14 cellular contexts compared by ENCODE assay signal in genomic region chr6:159745081-159745480, GRCh38. TPM values are rescaled to one million over a fixed set of nuclear protein-coding genes. Genes with fewer than 3 reads are reported as not detected.
DNase-seq lines count a peak whose midpoint lies in the region; ATAC-seq and TF ChIP-seq lines count a peak whose summit lies in the region.
"Had no signal": no experiment of that assay in that cellular context is flagged by ENCODE, and none has a peak within 500 bp of the region (broad histone marks: within the 10 kb centered on the region; RNA-seq: fewer than 3 reads in every experiment).

No MANE protein-coding gene starts in this region.

- peaks cover 4% of the 10 kb centered on the region for H3K4me1 Mint-ChIP-seq in stimulated activated naive CD8-positive, alpha-beta T cell treated with anti-CD3 and anti-CD28 coated beads, Interleukin-15, Interleukin-2, amounts not matched to agents 100 ng/mL and 50 ng/mL, for 24 hours (ENCODE audit: low read depth)
- H3K4me1 Mint-ChIP-seq in activated naive CD8-positive, alpha-beta T cell treated with anti-CD3 and anti-CD28 coated beads, Interleukin-2, amount 50 U/mL, for 24 hours = peaks cover 2% of the 10 kb centered on the region
- H3K4me1 Mint-ChIP-seq in naive thymus-derived CD8-positive, alpha-beta T cell = peaks cover 11 to 28% (median 17%) of the 10 kb centered on the region in 4 donors
- H3K4me1 Mint-ChIP-seq in type B pancreatic cell (ENCODE audit: unreplicated experiment) = peaks cover 4% of the 10 kb centered on the region

- no peak for DNase-seq in stimulated activated naive CD8-positive, alpha-beta T cell treated with anti-CD3 and anti-CD28 coated beads, Interleukin-15, Interleukin-2, amounts not matched to agents 100 U/mL and 50 U/mL, for 24 hours
- no peak for DNase-seq in activated naive CD8-positive, alpha-beta T cell treated with anti-CD3 and anti-CD28 coated beads, Interleukin-2, amount 50 U/mL, for 24 hours
- no peak for DNase-seq in naive thymus-derived CD8-positive, alpha-beta T cell
- DNase-seq in type B pancreatic cell (ENCODE audit: extremely low spot score, unreplicated experiment) = no peak
- no peak for DNase-seq in HUDEP-2 (lab: John Stamatoyannopoulos, UW; ENCODE audit: unreplicated experiment in 76 of 76)
- no peak for DNase-seq in RKO (ENCODE audit: low spot score)
- DNase-seq: DMS153, EL, MG63, NCI-H1105, NCI-H187 treated with DMSO at 0.1 percent for 48 hours, NCI-H446 had no signal

- no peak for ATAC-seq in stimulated activated naive CD8-positive, alpha-beta T cell treated with anti-CD3 and anti-CD28 coated beads, Interleukin-15, Interleukin-2, amounts not matched to agents 100 U/mL and 50 U/mL, for 24 hours
- ATAC-seq in activated naive CD8-positive, alpha-beta T cell treated with anti-CD3 and anti-CD28 coated beads, Interleukin-2, amount 50 U/mL, for 24 hours = no peak
- ATAC-seq in naive thymus-derived CD8-positive, alpha-beta T cell = no peak
- ATAC-seq in GM19455 (IDR thresholded peaks at IDR 0.05; ENCODE audit: unreplicated experiment) = no peak

- peak overlapping the region; percentile 63 for H3K27ac Mint-ChIP-seq in stimulated activated naive CD8-positive, alpha-beta T cell treated with anti-CD3 and anti-CD28 coated beads, Interleukin-15, Interleukin-2, amounts not matched to agents 100 ng/mL and 50 ng/mL, for 24 hours
- H3K27ac Mint-ChIP-seq in activated naive CD8-positive, alpha-beta T cell treated with anti-CD3 and anti-CD28 coated beads, Interleukin-2, amount 50 U/mL, for 24 hours = peak overlapping the region; percentile 54
- H3K27ac Mint-ChIP-seq in naive thymus-derived CD8-positive, alpha-beta T cell = peak overlapping the region in 9 of 10 donors; percentile 11 to 74 (median 69)
- H3K27ac Mint-ChIP-seq in type B pancreatic cell = peak overlapping the region; percentile 6

- no peak for TF ChIP-seq CTCF in type B pancreatic cell (conservative IDR thresholded peaks at IDR 0.05)

- no peaks in the 10 kb centered on the region for H3K9me3 Mint-ChIP-seq in stimulated activated naive CD8-positive, alpha-beta T cell treated with anti-CD3 and anti-CD28 coated beads, Interleukin-15, Interleukin-2, amounts not matched to agents 100 ng/mL and 50 ng/mL, for 24 hours
- H3K9me3 Mint-ChIP-seq in activated naive CD8-positive, alpha-beta T cell treated with anti-CD3 and anti-CD28 coated beads, Interleukin-2, amount 50 U/mL, for 24 hours = no peaks in the 10 kb centered on the region
- H3K9me3 Mint-ChIP-seq in naive thymus-derived CD8-positive, alpha-beta T cell = no peaks in the 10 kb centered on the region
- H3K9me3 Mint-ChIP-seq in type B pancreatic cell = no peaks in the 10 kb centered on the region

- no peaks in the 10 kb centered on the region for H3K27me3 Mint-ChIP-seq in stimulated activated naive CD8-positive, alpha-beta T cell treated with anti-CD3 and anti-CD28 coated beads, Interleukin-15, Interleukin-2, amounts not matched to agents 100 ng/mL and 50 ng/mL, for 24 hours
- no peaks in the 10 kb centered on the region for H3K27me3 Mint-ChIP-seq in activated naive CD8-positive, alpha-beta T cell treated with anti-CD3 and anti-CD28 coated beads, Interleukin-2, amount 50 U/mL, for 24 hours
- H3K27me3 Mint-ChIP-seq in naive thymus-derived CD8-positive, alpha-beta T cell = no peaks in the 10 kb centered on the region
- no peaks in the 10 kb centered on the region for H3K27me3 Mint-ChIP-seq in type B pancreatic cell

- no peak overlapping the region for H3K4me3 Mint-ChIP-seq in stimulated activated naive CD8-positive, alpha-beta T cell treated with anti-CD3 and anti-CD28 coated beads, Interleukin-15, Interleukin-2, amounts not matched to agents 100 ng/mL and 50 ng/mL, for 24 hours
- no peak overlapping the region for H3K4me3 Mint-ChIP-seq in activated naive CD8-positive, alpha-beta T cell treated with anti-CD3 and anti-CD28 coated beads, Interleukin-2, amount 50 U/mL, for 24 hours
- H3K4me3 Mint-ChIP-seq in naive thymus-derived CD8-positive, alpha-beta T cell = no peak overlapping the region
- no peak overlapping the region for H3K4me3 Mint-ChIP-seq in type B pancreatic cell

- POLR2A ChIA-PET in naive thymus-derived CD8-positive, alpha-beta T cell (lab: Charles Lee) = no interaction called here

- H3K36me3 Mint-ChIP-seq in stimulated activated naive CD8-positive, alpha-beta T cell treated with anti-CD3 and anti-CD28 coated beads, Interleukin-15, Interleukin-2, amounts not matched to agents 100 ng/mL and 50 ng/mL, for 24 hours (ENCODE audit: low read depth) = peaks cover 91% of the 10 kb centered on the region
- H3K36me3 Mint-ChIP-seq in activated naive CD8-positive, alpha-beta T cell treated with anti-CD3 and anti-CD28 coated beads, Interleukin-2, amount 50 U/mL, for 24 hours (ENCODE audit: low read depth) = peaks cover 70% of the 10 kb centered on the region
- H3K36me3 Mint-ChIP-seq in naive thymus-derived CD8-positive, alpha-beta T cell = peaks cover 20 to 92% (median 20%) of the 10 kb centered on the region in 3 donors
- H3K36me3 Mint-ChIP-seq in type B pancreatic cell = peaks cover 42% of the 10 kb centered on the region

RNA-seq across cellular contexts. Expression of gene ACAT2, which starts 16.8 kb away (rescaled TPM):
- 10 to 100 TPM; 30.6 to 30.9 TPM for total RNA-seq in naive thymus-derived CD8-positive, alpha-beta T cell
- polyA plus RNA-seq in naive thymus-derived CD8-positive, alpha-beta T cell = 10 to 100 TPM; 29.4 to 38.8 (median 38.2) TPM
- 38.4 and 67.4 TPM in 2 replicates for total RNA-seq in type B pancreatic cell (ENCODE audit: low replicate concordance)

RNA-seq across cellular contexts. Expression of gene WTAP, which starts 17.8 kb away (rescaled TPM):
- 100 to 1,000 TPM; 156 to 159 TPM for total RNA-seq in naive thymus-derived CD8-positive, alpha-beta T cell
- 100 to 1,000 TPM; 104 to 128 (median 122) TPM for polyA plus RNA-seq in naive thymus-derived CD8-positive, alpha-beta T cell
- 96.9 and 108 TPM in 2 replicates for total RNA-seq in type B pancreatic cell (ENCODE audit: low replicate concordance)

RNA-seq across cellular contexts. Expression of gene TCP1, which starts 44.3 kb away (rescaled TPM):
- 100 to 1,000 TPM; 184 to 185 TPM for total RNA-seq in naive thymus-derived CD8-positive, alpha-beta T cell
- 10 to 100 TPM; 68.8 to 97.6 (median 72.4) TPM for polyA plus RNA-seq in naive thymus-derived CD8-positive, alpha-beta T cell
- 206 and 235 TPM in 2 replicates for total RNA-seq in type B pancreatic cell (ENCODE audit: low replicate concordance)

RNA-seq across cellular contexts. Expression of gene MRPL18, which starts 45.2 kb away (rescaled TPM):
- total RNA-seq in naive thymus-derived CD8-positive, alpha-beta T cell = 10 to 100 TPM; 36.2 to 39.0 TPM
- 100 to 1,000 TPM in 1 of 3 donors, 10 to 100 TPM in 2; 63.0 to 131 (median 79.9) TPM for polyA plus RNA-seq in naive thymus-derived CD8-positive, alpha-beta T cell
- total RNA-seq in type B pancreatic cell (ENCODE audit: low replicate concordance) = 59.1 and 65.2 TPM in 2 replicates

RNA-seq across cellular contexts. Expression of gene SOD2, which starts 52.0 kb away (rescaled TPM):
- 10 to 100 TPM; 83.4 to 86.5 TPM for total RNA-seq in naive thymus-derived CD8-positive, alpha-beta T cell
- polyA plus RNA-seq in naive thymus-derived CD8-positive, alpha-beta T cell = 10 to 100 TPM; 80.5 to 92.0 (median 90.0) TPM
- total RNA-seq in type B pancreatic cell (ENCODE audit: low replicate concordance) = 78.1 and 100 TPM in 2 replicates

Comparison
In these comparisons a context has a peak if more than half of its experiments do, and no peak if none do; other contexts are left out.
1. H3K27ac Mint-ChIP-seq: peak in every context shown above with its lines; median percentile 69 in naive thymus-derived CD8-positive, alpha-beta T cell; 63 in stimulated activated naive CD8-positive, alpha-beta T cell treated with anti-CD3 and anti-CD28 coated beads, Interleukin-15, Interleukin-2, amounts not matched to agents 100 ng/mL and 50 ng/mL, for 24 hours; 54 in activated naive CD8-positive, alpha-beta T cell treated with anti-CD3 and anti-CD28 coated beads, Interleukin-2, amount 50 U/mL, for 24 hours; 6 in type B pancreatic cell.